ENCODE assay signal across 8 cellular contexts in the genomic region with DNA sequence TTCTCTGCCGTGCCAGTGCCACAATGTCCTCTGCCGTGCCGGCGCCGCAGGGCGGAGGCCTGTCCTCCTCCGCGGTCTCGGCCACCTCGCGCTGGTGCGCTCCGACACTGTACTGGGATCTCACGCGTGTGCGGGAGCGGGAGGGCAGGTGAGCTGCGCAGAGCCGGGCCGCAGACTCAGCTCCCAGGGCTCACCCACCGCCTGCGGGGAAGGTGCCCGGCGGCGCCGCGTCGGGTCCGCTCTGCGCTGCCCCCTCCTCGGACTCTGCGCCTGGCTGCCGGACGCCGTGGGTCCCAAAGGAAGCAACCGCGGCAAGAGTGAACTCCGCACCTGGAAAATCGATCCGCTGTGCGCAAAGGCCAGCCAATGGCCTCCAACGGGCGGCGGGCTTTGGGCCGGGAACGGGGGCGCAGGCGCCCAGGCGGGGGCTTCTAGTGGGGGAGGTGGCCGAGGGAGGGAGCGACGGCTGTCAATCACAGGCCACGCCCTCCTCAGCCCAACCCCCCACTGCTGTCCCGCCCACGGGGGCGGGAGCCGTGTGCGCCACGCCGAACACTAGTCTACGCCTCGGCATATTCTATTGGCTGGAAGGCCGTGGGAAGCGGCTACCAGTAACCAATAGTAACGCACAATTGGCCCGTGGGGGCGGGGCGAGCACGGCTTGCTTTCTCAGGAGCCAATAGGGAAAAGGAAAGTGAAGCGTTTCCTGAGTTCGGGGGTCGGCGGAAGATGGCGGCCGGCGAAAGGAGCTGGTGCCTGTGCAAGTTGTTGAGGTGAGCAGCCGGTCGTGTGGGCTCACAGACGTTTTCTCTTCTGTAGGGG. TPM values are rescaled to one million over a fixed set of nuclear protein-coding genes. Genes with fewer than 3 reads are reported as not detected.
DNase-seq lines count a peak whose midpoint lies in the region; TF ChIP-seq lines count a peak whose summit lies in the region.

A gene with protein sequence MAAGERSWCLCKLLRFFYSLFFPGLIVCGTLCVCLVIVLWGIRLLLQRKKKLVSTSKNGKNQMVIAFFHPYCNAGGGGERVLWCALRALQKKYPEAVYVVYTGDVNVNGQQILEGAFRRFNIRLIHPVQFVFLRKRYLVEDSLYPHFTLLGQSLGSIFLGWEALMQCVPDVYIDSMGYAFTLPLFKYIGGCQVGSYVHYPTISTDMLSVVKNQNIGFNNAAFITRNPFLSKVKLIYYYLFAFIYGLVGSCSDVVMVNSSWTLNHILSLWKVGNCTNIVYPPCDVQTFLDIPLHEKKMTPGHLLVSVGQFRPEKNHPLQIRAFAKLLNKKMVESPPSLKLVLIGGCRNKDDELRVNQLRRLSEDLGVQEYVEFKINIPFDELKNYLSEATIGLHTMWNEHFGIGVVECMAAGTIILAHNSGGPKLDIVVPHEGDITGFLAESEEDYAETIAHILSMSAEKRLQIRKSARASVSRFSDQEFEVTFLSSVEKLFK (plus strand): TSS at position 709 of the 822 bp plus-strand sequence. CDS start 21 bp downstream, at position 730.

- no CpG with 5 or more reads among the region's 79 CpGs for WGBS in H9 (ENCODE audit: extremely low coverage, insufficient read length, low lambda C conversion rate)

- peak within 1 kb of the TSS; percentile 99 for H3K4me2 ChIP-seq in H9 (ENCODE audit: insufficient read depth, insufficient read length, low read length)

- H2BK15ac ChIP-seq in H9 (ENCODE audit: low read depth, low read length): no peak within 1 kb of the TSS

- H3K18ac ChIP-seq in H9 (ENCODE audit: insufficient read length, low read depth, low read length): peak within 1 kb of the TSS; percentile 63

- no peaks in the 10 kb centered on the region for H4K20me1 ChIP-seq in H9 (ENCODE audit: control insufficient read depth, insufficient read depth, insufficient read length)

- peaks cover 6 to 8% of the 10 kb centered on the region in 2 experiments for H3K9me3 Mint-ChIP-seq in H9
- no peaks in the 10 kb centered on the region for H3K9me3 Mint-ChIP-seq in neural crest cell

- H3K27me3 ChIP-seq in H9 (ENCODE audit: insufficient read depth, low read length): peaks cover 12% of the 10 kb centered on the region; the same call in 1 of the 2 replicates
- peaks cover 11% of the 10 kb centered on the region for H3K27me3 ChIP-seq in MG63
- no peaks in the 10 kb centered on the region for H3K27me3 ChIP-seq in stomach smooth muscle (ENCODE audit: control insufficient read depth in 1 of 2, insufficient read depth in 2 of 2, low read length in 2 of 2)

- H2BK5ac ChIP-seq in H9 (ENCODE audit: insufficient read length, low read length): no peak within 1 kb of the TSS

- H3K27me3 Mint-ChIP-seq in H9 (ENCODE audit: low read depth) (peaks cover 25% of the 10 kb centered on the region), neural crest cell (ENCODE audit: low read depth) (peaks cover 21% of the 10 kb centered on the region)

- peaks cover 2% of the 10 kb centered on the region for H3K79me1 ChIP-seq in H9 (ENCODE audit: insufficient read depth, low read depth, low read length, poor library complexity, severe bottlenecking)

- H2BK12ac ChIP-seq in H9 (ENCODE audit: insufficient read length, low read depth, low read length): no peak within 1 kb of the TSS

- no peak within 1 kb of the TSS for H2BK20ac ChIP-seq in H9 (ENCODE audit: low read depth, low read length, poor library complexity, severe bottlenecking)

- no peak within 1 kb of the TSS for H4K91ac ChIP-seq in H9 (ENCODE audit: insufficient read length, low read depth, low read length)

- no peak within 1 kb of the TSS for H4K8ac ChIP-seq in H9 (replicated peaks; ENCODE audit: insufficient read length, low read depth, low read length)

- peaks cover 12% of the 10 kb centered on the region; the same call in 1 of the 2 replicates for H3K79me2 ChIP-seq in H9 (ENCODE audit: insufficient read depth, low read length)

- no peak within 1 kb of the TSS for H3K56ac ChIP-seq in H9 (ENCODE audit: insufficient read length, low read depth, low read length)

- H3K4me1 Mint-ChIP-seq in H9 (peaks cover 15 to 16% of the 10 kb centered on the region in 2 experiments; a peak in 3 of 4 replicates), neural crest cell (peaks cover 19% of the 10 kb centered on the region)

- H3K36me3 ChIP-seq in MG63 (no peaks in the 10 kb centered on the region; the same call in none of the 2 replicates), stomach smooth muscle (ENCODE audit: control insufficient read depth in 2 of 2, insufficient read depth in 2 of 2, low read length in 2 of 2) (peaks cover 0 to 2% of the 10 kb centered on the region in 2 donors)

- peak within 1 kb of the TSS; percentile 98 for H3K9ac ChIP-seq in H9 (ENCODE audit: extremely low read depth, insufficient read length, low read length)
- H3K9ac ChIP-seq in stomach smooth muscle (ENCODE audit: low read length in 2 of 2): peak within 1 kb of the TSS; percentile 85 to 86

- DNase-seq in ELR (ENCODE audit: low read depth) (peak; percentile 98), H9 (peak; percentile 99), MG63 (peak; percentile 96), SHP77 treated with DMSO at 0.1 percent for 48 hours (lab: John Stamatoyannopoulos, UW) (peak; percentile 87), fibroblast of villous mesenchyme (ENCODE audit: low read depth) (peak; percentile 98), neural crest cell (ENCODE audit: low read depth, low spot score) (peak; percentile 100)
- DNase-seq in activated effector memory CD4-positive, alpha-beta T cell treated with anti-CD3 and anti-CD28 coated beads, Interleukin-2, amount 50 U/mL, for 16 hours: peak; percentile 100

- H3T11ph ChIP-seq in H9 (ENCODE audit: low read length): no peak within 1 kb of the TSS

- H3K4me3 Mint-ChIP-seq in H9 (peak within 1 kb of the TSS; percentile 97 to 99), neural crest cell (peak within 1 kb of the TSS; percentile 100)

- H3K27ac Mint-ChIP-seq in H9 (peak within 1 kb of the TSS; percentile 92 to 100 (median 99)), neural crest cell (ENCODE audit: unreplicated experiment) (peak within 1 kb of the TSS; percentile 98)

- H3K36me3 Mint-ChIP-seq in H9 (ENCODE audit: insufficient read depth in 1 of 3, low read depth in 3 of 3) (peaks cover 17 to 18% (median 17%) of the 10 kb centered on the region in 3 experiments), neural crest cell (ENCODE audit: low read depth) (peaks cover 12% of the 10 kb centered on the region)

- peak within 1 kb of the TSS; percentile 55; the same call in 1 of the 2 replicates for H3K14ac ChIP-seq in H9 (ENCODE audit: insufficient read depth, low read length)

- no peak within 1 kb of the TSS for H4K5ac ChIP-seq in H9 (ENCODE audit: insufficient read length, low read depth, low read length)

- no peak for TF ChIP-seq CTCF in H9 (conservative IDR thresholded peaks at IDR 0.05)
- TF ChIP-seq CTCF in fibroblast of villous mesenchyme (IDR thresholded peaks at IDR 0.05; ENCODE audit: insufficient read depth, low read depth, low read length): no peak
- TF ChIP-seq CTCF in neural crest cell (conservative IDR thresholded peaks at IDR 0.05): no peak

- H2BK120ac ChIP-seq in H9 (ENCODE audit: low read depth, low read length, poor library complexity, severe bottlenecking): no peak within 1 kb of the TSS

- H3K23me2 ChIP-seq in H9 (ENCODE audit: insufficient read length, low read depth, low read length, poor library complexity, severe bottlenecking): peaks cover 8% of the 10 kb centered on the region

- H3K4me3 ChIP-seq in MG63: peak within 1 kb of the TSS; percentile 77
- H3K4me3 ChIP-seq in fibroblast of villous mesenchyme (ENCODE audit: low read depth, low read length): peak within 1 kb of the TSS; percentile 96
- peak within 1 kb of the TSS; percentile 94 to 99 for H3K4me3 ChIP-seq in stomach smooth muscle (ENCODE audit: low read length in 2 of 2)

- H3K4me1 ChIP-seq in H9 (ENCODE audit: insufficient read depth, low read length) (no peaks in the 10 kb centered on the region), stomach smooth muscle (ENCODE audit: control insufficient read depth, insufficient read depth, low read length) (peaks cover 9% of the 10 kb centered on the region)

- H3K27ac ChIP-seq in H9 (ENCODE audit: insufficient read length, low read depth, low read length): no peak within 1 kb of the TSS
- H3K27ac ChIP-seq in stomach smooth muscle (ENCODE audit: low read length): peak within 1 kb of the TSS; percentile 25

- no peak within 1 kb of the TSS for H3K23ac ChIP-seq in H9 (ENCODE audit: insufficient read length, low read depth, low read length)

- H2AFZ ChIP-seq in H9 (ENCODE audit: low read length): no peak within 1 kb of the TSS

- no peak within 1 kb of the TSS for H3K4ac ChIP-seq in H9 (ENCODE audit: low read depth, low read length)

- no peak within 1 kb of the TSS for H2AK5ac ChIP-seq in H9 (ENCODE audit: insufficient read length, low read length)

- H3K9me3 ChIP-seq in H9 (ENCODE audit: control insufficient read depth, low read depth, low read length): no peaks in the 10 kb centered on the region
- no peaks in the 10 kb centered on the region for H3K9me3 ChIP-seq in MG63
- H3K9me3 ChIP-seq in stomach smooth muscle (ENCODE audit: control insufficient read depth in 2 of 2, low read length in 2 of 2): no peaks in the 10 kb centered on the region

RNA-seq across cellular contexts. Expression of the gene that starts here (rescaled TPM):
- total RNA-seq in H9 (2021) (35.5 and 46.6 TPM in 2 replicates), fibroblast of villous mesenchyme (20.0 and 26.3 TPM in 2 replicates), neural crest cell (34.0 and 37.8 TPM in 2 replicates)
- total RNA-seq in MG63 (2014; rRNA removed; shearing (Covaris generic); ENCODE audit: low replicate concordance): 9.6 and 16.1 TPM in 2 replicates
